8 cellular contexts compared by ENCODE assay signal in genomic region chr2:41782306-41783158, GRCh38.
DNase-seq lines count a peak whose midpoint lies in the region; ATAC-seq and TF ChIP-seq lines count a peak whose summit lies in the region.

No MANE protein-coding gene starts in this region.

- no peaks in the 10 kb centered on the region for H3K9me3 ChIP-seq in Karpas-422 (ENCODE audit: low read length)

- H4K20me1 ChIP-seq in Karpas-422 (ENCODE audit: insufficient read depth, low read depth, low read length): no peaks in the 10 kb centered on the region

- H3K9me2 ChIP-seq in Karpas-422 (replicated peaks; ENCODE audit: insufficient read depth, low read length): no peaks in the 10 kb centered on the region

- H3K27ac ChIP-seq in Karpas-422 (ENCODE audit: low read length) (no peak overlapping the region), dorsolateral prefrontal cortex (peak overlapping the region in 6 of 59 donors; percentile 20 to 60 (median 34))

- H3K79me2 ChIP-seq in Karpas-422 (ENCODE audit: low read length): no peaks in the 10 kb centered on the region

- ATAC-seq in GM18520 (IDR thresholded peaks at IDR 0.05; ENCODE audit: unreplicated experiment) (peak; percentile 51), HG02970 (IDR thresholded peaks at IDR 0.05; ENCODE audit: low FRiP score, unreplicated experiment) (no peak)

- no peaks in the 10 kb centered on the region for H3K36me3 ChIP-seq in Karpas-422 (ENCODE audit: insufficient read depth, low read length)

- peak; percentile 68 to 92 (median 80) for TF ChIP-seq CTCF in dorsolateral prefrontal cortex (IDR thresholded peaks at IDR 0.05 in 54 of 56, conservative IDR thresholded peaks at IDR 0.05 in 2 of 56; ENCODE audit: low read depth in 1 of 56, partially characterized antibody in 56 of 56)

- no peak overlapping the region for H3K9ac ChIP-seq in Karpas-422 (ENCODE audit: low read length)

- intact Hi-C loops in dorsolateral prefrontal cortex (cut with DNase I): loop anchor here (5.0 to 10.0 kb wide), 2 partner anchors 1338 to 1870 kb away; no protein-coding TSS in a partner anchor

- H3K4me3 ChIP-seq in Karpas-422 (ENCODE audit: low read length) (no peak overlapping the region), dorsolateral prefrontal cortex (no peak overlapping the region)

- in situ Hi-C loops in SK-MEL-5 (cut with HindIII; ENCODE audit: low pct_unique_long_range_greater_than_20kb, low sequenced_read_pairs): no loop called here

- H3K4me1 ChIP-seq in Karpas-422 (ENCODE audit: low read length): no peaks in the 10 kb centered on the region

- H3K27me3 ChIP-seq in Karpas-422 (ENCODE audit: low read length) (no peaks in the 10 kb centered on the region), dorsolateral prefrontal cortex (peaks cover 0 to 4% (median 0%) of the 10 kb centered on the region in 45 donors)

- no peak overlapping the region for H3K4me2 ChIP-seq in Karpas-422 (ENCODE audit: low read depth, low read length, poor library complexity, severe bottlenecking)

- DNase-seq in COLO829 (ENCODE audit: low spot score) (peak; percentile 41), Karpas-422 (peak; percentile 76), SK-MEL-5 (ENCODE audit: low read depth, low spot score) (peak; percentile 65), dorsolateral prefrontal cortex (peak in 1 of 10 donors; percentile 9), midbrain (lab: John Stamatoyannopoulos, UW) (peak; percentile 36), NCI-H226 (no peak)

- no peak overlapping the region for H2AFZ ChIP-seq in Karpas-422 (ENCODE audit: low read length)
